18 cellular contexts compared by ENCODE assay signal in the genomic region with DNA sequence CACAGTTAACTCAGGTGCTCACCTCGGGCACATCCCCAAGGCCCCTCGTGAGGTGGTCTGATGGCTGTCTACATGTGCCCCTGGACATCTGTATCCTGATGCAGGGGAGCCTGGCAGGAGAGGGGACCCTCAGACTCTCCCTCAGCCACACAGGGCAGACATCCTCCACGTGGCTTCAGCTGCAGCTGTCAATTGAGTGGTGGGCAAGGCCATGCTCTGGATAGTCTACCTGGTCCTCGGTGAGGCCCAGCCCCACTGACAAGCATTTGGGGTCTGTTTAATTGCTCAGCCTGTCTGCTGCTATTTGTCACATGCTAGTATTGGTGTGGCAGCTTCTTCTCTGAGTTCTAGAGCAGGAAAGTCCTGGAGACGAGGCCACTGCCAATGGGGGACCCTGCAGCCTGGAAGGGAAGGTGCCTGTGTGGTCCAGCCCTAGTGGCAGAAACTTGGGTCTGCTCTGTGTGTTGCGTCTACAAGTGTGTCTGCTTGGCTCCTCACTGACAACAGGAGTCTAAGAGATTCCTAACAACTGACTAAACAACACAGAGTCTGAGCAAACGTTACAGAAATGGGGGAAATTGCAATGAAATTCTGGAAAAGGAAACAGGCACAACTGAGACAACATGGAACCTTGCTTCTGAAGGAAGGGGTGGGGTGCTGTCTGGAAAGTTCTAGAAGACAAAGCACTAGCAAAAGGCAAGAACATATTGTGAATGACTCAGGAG. TPM values are rescaled to one million over a fixed set of nuclear protein-coding genes. Genes with fewer than 3 reads are reported as not detected.
A peak's percentile ranks its signal among the peaks of the same experiment; 100 is the strongest.
DNase-seq lines count a peak whose midpoint lies in the region; ATAC-seq, FAIRE-seq and TF ChIP-seq lines count a peak whose summit lies in the region.
"Had no signal": no experiment of that assay in that cellular context is flagged by ENCODE, and none has a peak within 500 bp of the region (broad histone marks: within the 10 kb centered on the region; RNA-seq: fewer than 3 reads in every experiment).

No MANE protein-coding gene starts in this region.

- H3K79me2 ChIP-seq in astrocyte (ENCODE audit: insufficient read depth, low read length) = no peaks in the 10 kb centered on the region

- H3K27ac Mint-ChIP-seq in astrocyte (ENCODE audit: unreplicated experiment) = peak overlapping the region; percentile 100
- H3K27ac Mint-ChIP-seq: activated CD4-positive, alpha-beta memory T cell treated with anti-CD3 and anti-CD28 coated beads for 36 hours; CD8-positive, alpha-beta memory T cell had no signal

- no peak overlapping the region for H3K9ac ChIP-seq in astrocyte (ENCODE audit: low read length)

- H3K27me3 Mint-ChIP-seq in astrocyte (ENCODE audit: low read depth, unreplicated experiment) = no peaks in the 10 kb centered on the region
- H3K27me3 Mint-ChIP-seq: activated CD4-positive, alpha-beta memory T cell treated with anti-CD3 and anti-CD28 coated beads for 36 hours had no signal

- H3K27ac ChIP-seq in astrocyte (ENCODE audit: low read depth, low read length) = no peak overlapping the region
- peak overlapping the region; percentile 55 to 85 for H3K27ac ChIP-seq in tibial artery
- H3K27ac ChIP-seq: suprapubic skin had no signal

- H3K27me3 ChIP-seq in astrocyte (ENCODE audit: insufficient read depth, low read length) (no peaks in the 10 kb centered on the region), tibial artery (no peaks in the 10 kb centered on the region)
- H3K27me3 ChIP-seq: suprapubic skin had no signal

- no peaks in the 10 kb centered on the region for H4K20me1 ChIP-seq in astrocyte (ENCODE audit: insufficient read depth, low read length)

- H3K4me3 ChIP-seq in astrocyte (ENCODE audit: insufficient read depth, low read depth, low read length) (no peak overlapping the region), fibroblast of villous mesenchyme (ENCODE audit: low read depth, low read length) (no peak overlapping the region), tibial artery (no peak overlapping the region)
- H3K4me3 ChIP-seq: K562, suprapubic skin had no signal

- peak; percentile 15 for TF ChIP-seq CTCF in astrocyte (IDR thresholded peaks at IDR 0.05; ENCODE audit: insufficient read depth, low read depth, low read length)
- no peak for TF ChIP-seq CTCF in fibroblast of villous mesenchyme (IDR thresholded peaks at IDR 0.05; ENCODE audit: insufficient read depth, low read depth, low read length)
- no peak for TF ChIP-seq CTCF in tibial artery (IDR thresholded peaks at IDR 0.05)

- H3K9me3 Mint-ChIP-seq in astrocyte (ENCODE audit: unreplicated experiment) = peaks cover 9% of the 10 kb centered on the region

- no peaks in the 10 kb centered on the region for H3K9me3 ChIP-seq in astrocyte (ENCODE audit: insufficient read depth, low read depth, low read length)
- H3K9me3 ChIP-seq in tibial artery = no peaks in the 10 kb centered on the region
- H3K9me3 ChIP-seq: suprapubic skin had no signal

- FAIRE-seq in astrocyte (lab: Jason Lieb, UNC) = peak; percentile 84
- FAIRE-seq: K562 had no signal

- peaks cover 7% of the 10 kb centered on the region for H3K36me3 Mint-ChIP-seq in astrocyte (ENCODE audit: low read depth, unreplicated experiment)

- H3K4me1 ChIP-seq in astrocyte (ENCODE audit: insufficient read depth, low read length) (peaks cover 42% of the 10 kb centered on the region), tibial artery (peaks cover 0 to 78% (median 57%) of the 10 kb centered on the region in 4 donors)

- no peaks in the 10 kb centered on the region for H3K36me3 ChIP-seq in astrocyte (ENCODE audit: insufficient read depth, low read length)
- no peaks in the 10 kb centered on the region for H3K36me3 ChIP-seq in tibial artery
- H3K36me3 ChIP-seq: suprapubic skin had no signal

- intact Hi-C loops in tibial artery (cut with DNase I; ENCODE audit: low total_unique reads) = no loop called here

- H3K4me2 ChIP-seq in astrocyte (ENCODE audit: low read length) = peak overlapping the region; percentile 1

- DNase-seq in GM04503 (ENCODE audit: low read depth) = peak; percentile 73
- DNase-seq in astrocyte (ENCODE audit: low read depth) = peak; percentile 67
- peak; percentile 34 for DNase-seq in fibroblast of villous mesenchyme (ENCODE audit: low read depth)
- no peak for DNase-seq in tibial artery
- no peak for DNase-seq in epidermal melanocyte (ENCODE audit: insufficient read length, low spot score)
- no peak for DNase-seq in HuH-7.5 (ENCODE audit: low spot score)
- DNase-seq: activated CD4-positive, alpha-beta memory T cell treated with anti-CD3 and anti-CD28 coated beads for 36 hours; anterior cingulate cortex; CD8-positive, alpha-beta memory T cell; effector CD4-positive, alpha-beta T cell; glutamatergic neuron; kidney glomerular epithelial cell; NCI-H1436; NCI-H446 treated with DMSO at 0.1 percent for 48 hours; stimulated activated CD4-positive, alpha-beta T cell treated with anti-CD3 and anti-CD28 coated beads, Interleukin-15, amount 100 ng/mL, for 24 hours had no signal

- peaks cover 38% of the 10 kb centered on the region for H3K4me1 Mint-ChIP-seq in astrocyte (ENCODE audit: low read depth, unreplicated experiment)
- H3K4me1 Mint-ChIP-seq: CD8-positive, alpha-beta memory T cell had no signal

- peak overlapping the region; percentile 38 for H2AFZ ChIP-seq in astrocyte (ENCODE audit: low read depth, low read length)

- ATAC-seq in HG03175 (IDR thresholded peaks at IDR 0.05; ENCODE audit: unreplicated experiment) = no peak
- ATAC-seq: K562 had no signal

- no peak overlapping the region for H3K4me3 Mint-ChIP-seq in astrocyte (ENCODE audit: unreplicated experiment)
- H3K4me3 Mint-ChIP-seq: activated CD4-positive, alpha-beta memory T cell treated with anti-CD3 and anti-CD28 coated beads for 36 hours; CD8-positive, alpha-beta memory T cell had no signal

RNA-seq across cellular contexts. Expression of gene IGFBP3, which starts 59.3 kb away (rescaled TPM):
- total RNA-seq in astrocyte = 1,092 and 1,283 TPM in 2 replicates
- total RNA-seq in fibroblast of villous mesenchyme = 88.5 and 175 TPM in 2 replicates

Comparison
In these comparisons a context has a peak if more than half of its experiments do, and no peak if none do; other contexts are left out.
1. DNase-seq: peak in GM04503 (single experiment), astrocyte (single experiment) and fibroblast of villous mesenchyme (single experiment); none in tibial artery (0 of 2), epidermal melanocyte (single experiment) and HuH-7.5 (single experiment).